Comparison of ENCODE assay signal across 17 cellular contexts in the genomic region with DNA sequence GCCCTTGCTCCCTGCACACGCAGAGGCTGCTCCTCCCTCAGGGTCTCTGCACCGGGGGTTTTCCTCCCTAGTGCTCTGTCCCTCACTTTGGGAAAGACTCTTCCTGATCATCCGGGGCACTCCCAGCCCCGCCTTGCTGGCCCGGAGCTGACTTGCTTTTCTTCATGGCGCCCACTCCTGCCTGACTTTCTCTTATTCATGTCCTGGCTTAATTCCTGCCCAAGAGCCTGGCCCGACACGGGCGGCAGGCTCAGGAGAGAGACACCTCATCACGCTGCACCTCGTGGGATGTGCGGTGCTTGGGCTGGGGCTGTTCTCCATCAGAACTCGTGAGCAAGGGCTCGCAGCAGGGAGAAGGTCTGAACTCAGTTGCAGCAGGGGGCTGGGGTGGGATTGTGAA. TPM values are rescaled to one million over a fixed set of nuclear protein-coding genes. Genes with fewer than 3 reads are reported as not detected.
DNase-seq lines count a peak whose midpoint lies in the region; ATAC-seq, FAIRE-seq and TF ChIP-seq lines count a peak whose summit lies in the region.
"Had no signal": no experiment of that assay in that cellular context is flagged by ENCODE, and none has a peak within 500 bp of the region (broad histone marks: within the 10 kb centered on the region; RNA-seq: fewer than 3 reads in every experiment).

No MANE protein-coding gene starts in this region.

- no peaks in the 10 kb centered on the region for H3K9me3 ChIP-seq in neural progenitor cell (ENCODE audit: low read depth)

- no peaks in the 10 kb centered on the region for H3K36me3 ChIP-seq in neural progenitor cell
- H3K36me3 ChIP-seq: brain microvascular endothelial cell had no signal

- no peaks in the 10 kb centered on the region for H3K27me3 ChIP-seq in neural progenitor cell
- H3K27me3 ChIP-seq: brain microvascular endothelial cell had no signal

- H3K4me3 ChIP-seq in neural progenitor cell = no peak overlapping the region

- DNase-seq in RWPE1 (ENCODE audit: low spot score) = no peak
- DNase-seq in neural progenitor cell (ENCODE audit: low spot score) = no peak
- no peak for DNase-seq in HTR-8/SVneo (ENCODE audit: insufficient read length, low spot score)
- DNase-seq in GM12891 (ENCODE audit: insufficient read length, low spot score) = no peak
- no peak for DNase-seq in DMS114 treated with DMSO at 0.1 percent for 48 hours (lab: John Stamatoyannopoulos, UW; ENCODE audit: unreplicated experiment)
- DNase-seq: activated T-cell treated with anti-CD3 and anti-CD28 coated beads, Interleukin-2, amount 50 U/mL, for 1 hour; brain microvascular endothelial cell; DMS79 treated with DMSO at 0.1 percent for 48 hours; NCI-H1048; NCI-H2171 treated with DMSO at 0.1 percent for 48 hours; NK-92 treated with Interleukin-12 subunit alpha and Interleukin-12 subunit beta, amount 100 ng/mL, for 24 hours; stimulated activated CD8-positive, alpha-beta memory T cell treated with anti-CD3 and anti-CD28 coated beads, Interleukin-4, amount 100 ng/mL, for 48 hours; WERI-Rb-1 had no signal

- in situ Hi-C loops in GM18951 (cut with MboI; ENCODE audit: low sequenced_read_pairs, unreplicated experiment) = no loop called here

- no peak for ATAC-seq in HG03025 (IDR thresholded peaks at IDR 0.05; ENCODE audit: low FRiP score, unreplicated experiment)

- H3K27ac ChIP-seq in RWPE1 (peak overlapping the region; percentile 59), cingulate gyrus (ENCODE audit: low read depth, low read length) (peak overlapping the region; percentile 44), neural progenitor cell (no peak overlapping the region)
- H3K27ac ChIP-seq: brain microvascular endothelial cell, WERI-Rb-1 had no signal

- peaks cover 16% of the 10 kb centered on the region for H3F3A ChIP-seq in neural progenitor cell (ENCODE audit: low read depth)

- peaks cover 7% of the 10 kb centered on the region for H4K20me1 ChIP-seq in neural progenitor cell (ENCODE audit: low read depth)

- no peak overlapping the region for H2AFZ ChIP-seq in neural progenitor cell (replicated peaks)

- TF ChIP-seq POLR2A in GM18951 (IDR thresholded peaks at IDR 0.05; ENCODE audit: extremely low read depth, insufficient read depth, insufficient read length) (peak; percentile 6), GM12891 (IDR thresholded peaks at IDR 0.05; ENCODE audit: low read depth, low read length) (no peak)

- no peaks in the 10 kb centered on the region for H3K79me2 ChIP-seq in neural progenitor cell (ENCODE audit: low read depth)

- peaks cover 48% of the 10 kb centered on the region for H3K36me3 Mint-ChIP-seq in neural progenitor cell

- peak overlapping the region; percentile 4 for H3K4me3 Mint-ChIP-seq in neural progenitor cell

- TF ChIP-seq CTCF in RWPE1 (conservative IDR thresholded peaks at IDR 0.05; ENCODE audit: low read depth) (no peak), neural progenitor cell (IDR thresholded peaks at IDR 0.05) (no peak)

- peaks cover 13% of the 10 kb centered on the region for H3K4me1 Mint-ChIP-seq in neural progenitor cell

- CTCF ChIA-PET in RWPE1 (lab: Yijun Ruan, JAX) = interaction anchor here (0.6 kb wide), 1 partner anchor 56 kb away, joined by 3 read pairs; no protein-coding TSS in a partner anchor

- H3K9ac ChIP-seq in neural progenitor cell = no peak overlapping the region

- FAIRE-seq in HTR-8/SVneo (lab: Jason Lieb, UNC) (no peak), GM12891 (lab: Jason Lieb, UNC) (no peak)
- FAIRE-seq: islet of Langerhans had no signal

- no peak overlapping the region for H3K4me2 ChIP-seq in neural progenitor cell

- POLR2A ChIA-PET in RWPE1 (lab: Yijun Ruan, JAX; ENCODE audit: low non-redundant PET) = no interaction called here

- H3K9me3 Mint-ChIP-seq in neural progenitor cell = no peaks in the 10 kb centered on the region

- H3K27ac Mint-ChIP-seq in neural progenitor cell = no peak overlapping the region

- H3K4me1 ChIP-seq in neural progenitor cell = peaks cover 13% of the 10 kb centered on the region

- H3K27me3 Mint-ChIP-seq in neural progenitor cell (ENCODE audit: insufficient read depth, low read depth) = peaks cover 2% of the 10 kb centered on the region

TF ChIP-seq in GM12891, 5 proteins besides CTCF, POLR2A, EP300 and RAD21:
- TF ChIP-seq POLR2AphosphoS5 (IDR thresholded peaks at IDR 0.05; ENCODE audit: low read depth, low read length) (no peak), SPI1 (IDR thresholded peaks at IDR 0.05; ENCODE audit: low read depth, low read length) (no peak), PAX5 (IDR thresholded peaks at IDR 0.05; ENCODE audit: insufficient read depth, low read length, severe bottlenecking) (no peak), TAF1 (IDR thresholded peaks at IDR 0.05; ENCODE audit: low read depth, low read length) (no peak), POU2F2 (IDR thresholded peaks at IDR 0.05; ENCODE audit: low read depth, low read length) (no peak)

RNA-seq across cellular contexts. Expression of a gene that starts 11.8 kb away (rescaled TPM):
- not detected in 2 replicates for total RNA-seq in neural progenitor cell (ENCODE audit: low replicate concordance)
- 3.1 TPM for polyA plus RNA-seq in GM12891 (2012; ENCODE audit: low read depth, missing spikeins)

RNA-seq across cellular contexts. Expression of a gene that starts 47.7 kb away (rescaled TPM):
- 40.0 and 88.9 TPM in 2 replicates for total RNA-seq in neural progenitor cell (ENCODE audit: low replicate concordance)
- polyA plus RNA-seq in GM12891 (2012; ENCODE audit: low read depth, missing spikeins) = 77.0 TPM

RNA-seq across cellular contexts. Expression of a gene that starts 48.1 kb away (rescaled TPM):
- total RNA-seq in neural progenitor cell (ENCODE audit: low replicate concordance) = 0.36 and 4.2 TPM in 2 replicates
- polyA plus RNA-seq in GM12891 (2012; ENCODE audit: low read depth, missing spikeins) = 4.7 TPM
